ENCODE assay signal across 10 cellular contexts in the genomic region with DNA sequence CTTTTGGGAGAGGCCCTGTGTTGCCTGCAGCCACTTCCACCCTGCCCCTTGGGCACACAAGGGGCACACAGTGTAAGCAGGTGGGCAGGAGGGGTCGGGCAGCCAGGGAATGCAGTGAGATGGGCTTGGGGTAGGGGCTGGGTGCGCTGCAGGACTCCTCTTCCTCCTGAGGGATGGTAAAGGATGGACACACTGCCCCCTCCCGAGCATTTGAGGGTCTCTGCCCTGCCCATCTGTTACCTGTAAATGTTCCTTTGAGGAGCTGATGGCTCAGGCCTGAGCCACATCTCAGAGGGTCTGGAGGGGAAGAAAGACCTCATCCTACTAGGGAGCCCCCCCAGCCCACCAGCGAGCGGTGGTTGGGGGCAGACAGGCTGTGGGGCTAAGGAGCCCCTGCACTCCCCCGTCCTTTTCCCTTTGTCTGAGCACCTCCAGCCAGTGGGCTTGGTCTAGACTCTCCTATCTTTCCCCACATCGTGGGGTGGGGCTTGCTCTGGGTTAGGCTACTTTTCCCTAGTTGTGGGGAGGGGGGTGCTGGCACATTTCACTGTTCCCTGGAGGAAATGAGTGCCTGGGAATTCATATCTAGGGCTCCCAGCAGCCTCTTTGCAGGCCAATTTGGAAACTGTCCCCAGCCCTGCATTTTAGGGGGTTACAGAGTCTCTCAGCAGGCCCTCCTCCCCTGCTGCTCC. TPM values are rescaled to one million over a fixed set of nuclear protein-coding genes. Genes with fewer than 3 reads are reported as not detected.
DNase-seq lines count a peak whose midpoint lies in the region; ATAC-seq and TF ChIP-seq lines count a peak whose summit lies in the region.
"Had no signal": no experiment of that assay in that cellular context is flagged by ENCODE, and none has a peak within 500 bp of the region (broad histone marks: within the 10 kb centered on the region; RNA-seq: fewer than 3 reads in every experiment).

No MANE protein-coding gene starts in this region.

- peaks cover 3% of the 10 kb centered on the region for H3K4me1 Mint-ChIP-seq in activated naive CD8-positive, alpha-beta T cell treated with anti-CD3 and anti-CD28 coated beads, Interleukin-2, amount 10 ng/mL, durations not matched to agents 7 days and 5 days

- H3K27me3 ChIP-seq in heart left ventricle (no peaks in the 10 kb centered on the region), lung (ENCODE audit: control insufficient read depth, insufficient read depth) (no peaks in the 10 kb centered on the region), uterus (no peaks in the 10 kb centered on the region)

- no peak for ATAC-seq in heart left ventricle
- ATAC-seq in Right ventricle myocardium superior (ENCODE audit: poor library complexity) = no peak
- no peak for ATAC-seq in activated naive CD8-positive, alpha-beta T cell treated with anti-CD3 and anti-CD28 coated beads, Interleukin-2, amount 10 ng/mL, durations not matched to agents 7 days and 5 days (ENCODE audit: low read depth)
- no peak for ATAC-seq in lung (ENCODE audit: insufficient read depth, low FRiP score)

- H3K36me3 ChIP-seq in heart left ventricle (peaks cover 3 to 70% (median 64%) of the 10 kb centered on the region in 9 donors), lung (ENCODE audit: control insufficient read depth in 2 of 2, insufficient read depth in 2 of 2, low read length in 2 of 2) (peaks cover 11 to 64% of the 10 kb centered on the region in 2 donors), uterus (no peaks in the 10 kb centered on the region)

- no peak for TF ChIP-seq POLR2A in heart left ventricle (IDR thresholded peaks at IDR 0.05)
- TF ChIP-seq POLR2A in uterus (IDR thresholded peaks at IDR 0.05) = no peak

- H3K27ac ChIP-seq in heart left ventricle (peak overlapping the region; percentile 76 to 100 (median 98)), lung (ENCODE audit: low read depth in 1 of 2, low read length in 1 of 2) (peak overlapping the region; percentile 97 to 100), uterus (peak overlapping the region; percentile 96 to 97)

- H3K36me3 Mint-ChIP-seq in activated naive CD8-positive, alpha-beta T cell treated with anti-CD3 and anti-CD28 coated beads, Interleukin-2, amount 10 ng/mL, durations not matched to agents 7 days and 5 days = no peaks in the 10 kb centered on the region

- H3K9me3 ChIP-seq in heart left ventricle = no peaks in the 10 kb centered on the region
- no peaks in the 10 kb centered on the region for H3K9me3 ChIP-seq in lung (ENCODE audit: control insufficient read depth in 2 of 2, insufficient read depth in 1 of 2, low read length in 1 of 2)
- H3K9me3 ChIP-seq in uterus = no peaks in the 10 kb centered on the region

- intact Hi-C loops in heart left ventricle (cut with DNase I) (loop anchor here in 1 of 10 donors (2.0 kb wide), 1 partner anchor 18 kb away; no protein-coding TSS in a partner anchor), Right ventricle myocardium superior (cut with DNase I) (no loop called here), uterus (cut with DNase I; ENCODE audit: low total_unique reads) (no loop called here)

- DNase-seq in heart left ventricle (no peak), Right ventricle myocardium superior (no peak), lung (ENCODE audit: low spot score) (no peak), uterus (no peak), NCI-H510A (lab: John Stamatoyannopoulos, UW) (no peak), NCI-H510A treated with DMSO at 0.1 percent for 48 hours (lab: John Stamatoyannopoulos, UW) (no peak)
- DNase-seq in activated naive CD8-positive, alpha-beta T cell treated with anti-CD3 and anti-CD28 coated beads, Interleukin-2, amount 10 ng/mL, durations not matched to agents 7 days and 5 days = no peak
- no peak for DNase-seq in stimulated activated CD4-positive, alpha-beta T cell treated with anti-CD3 and anti-CD28 coated beads, Interleukin-1b, Interleukin-23, amount 100 ng/mL, for 48 hours
- DNase-seq: NCI-H2029 treated with DMSO at 0.1 percent for 48 hours had no signal

- peak overlapping the region; percentile 90 for H3K4me3 Mint-ChIP-seq in activated naive CD8-positive, alpha-beta T cell treated with anti-CD3 and anti-CD28 coated beads, Interleukin-2, amount 10 ng/mL, durations not matched to agents 7 days and 5 days

- no peak for TF ChIP-seq CTCF in heart left ventricle (IDR thresholded peaks at IDR 0.05)
- no peak for TF ChIP-seq CTCF in lung (IDR thresholded peaks at IDR 0.05; ENCODE audit: control extremely low read depth, extremely low read depth)
- peak in 1 of 4 experiments; percentile 15 for TF ChIP-seq CTCF in uterus (IDR thresholded peaks at IDR 0.05)

- H3K4me1 ChIP-seq in heart left ventricle (peaks cover 0 to 34% (median 25%) of the 10 kb centered on the region in 12 donors), lung (ENCODE audit: control insufficient read depth in 2 of 2, insufficient read depth in 2 of 2, low read length in 2 of 2) (peaks cover 3 to 15% of the 10 kb centered on the region in 2 donors), uterus (peaks cover 7 to 16% of the 10 kb centered on the region in 2 donors)

- H3K4me3 ChIP-seq in heart left ventricle (peak overlapping the region in 4 of 12 donors; percentile 69 to 99 (median 78)), lung (no peak overlapping the region), uterus (no peak overlapping the region)

- H3K27ac Mint-ChIP-seq in activated naive CD8-positive, alpha-beta T cell treated with anti-CD3 and anti-CD28 coated beads, Interleukin-2, amount 10 ng/mL, durations not matched to agents 7 days and 5 days = peak overlapping the region; percentile 90

- no peaks in the 10 kb centered on the region for H3K9me3 Mint-ChIP-seq in activated naive CD8-positive, alpha-beta T cell treated with anti-CD3 and anti-CD28 coated beads, Interleukin-2, amount 10 ng/mL, durations not matched to agents 7 days and 5 days

- POLR2A ChIA-PET in activated naive CD8-positive, alpha-beta T cell treated with anti-CD3 and anti-CD28 coated beads, Interleukin-2, amount 10 ng/mL, durations not matched to agents 7 days and 5 days (lab: Charles Lee) = interaction anchor here (2.2 to 3.3 kb wide), 2 partner anchors 11 to 22 kb away, joined by 13 to 14 read pairs; a partner anchor contains a TSS

- no peaks in the 10 kb centered on the region for H3K27me3 Mint-ChIP-seq in activated naive CD8-positive, alpha-beta T cell treated with anti-CD3 and anti-CD28 coated beads, Interleukin-2, amount 10 ng/mL, durations not matched to agents 7 days and 5 days

- 58 to 69% (median 63%) methylated on average over 7 of the region's 7 CpGs for WGBS in heart left ventricle, 4 donors
- 56 to 83% methylated on average over 7 of the region's 7 CpGs for WGBS in lung, 2 donors

RNA-seq across cellular contexts. Expression of a gene that starts 1.7 kb away (rescaled TPM):
- total RNA-seq in heart left ventricle (10 to 100 TPM; 23.4 to 45.2 (median 37.2) TPM), Right ventricle myocardium superior (36.2 TPM), lung (10 to 100 TPM; 25.1 to 56.5 TPM), uterus (10 to 100 TPM; 11.0 to 66.5 (median 26.2) TPM)
- polyA plus RNA-seq in heart left ventricle (10 to 100 TPM; 34.6 to 75.9 TPM), lung (10 to 100 TPM; 48.8 to 50.7 TPM)
- total RNA-seq in activated naive CD8-positive, alpha-beta T cell treated with anti-CD3 and anti-CD28 coated beads, Interleukin-2, amount 10 ng/mL, durations not matched to agents 7 days and 5 days = 10 to 100 TPM; 46.8 to 48.2 TPM

RNA-seq across cellular contexts. Expression of a gene that starts 21.7 kb away (rescaled TPM):
- total RNA-seq in heart left ventricle = 100 to 1,000 TPM; 277 to 994 (median 568) TPM
- 100 to 1,000 TPM; 442 to 518 TPM for polyA plus RNA-seq in heart left ventricle
- total RNA-seq in Right ventricle myocardium superior = 457 TPM
- 100 to 1,000 TPM; 149 to 154 TPM for total RNA-seq in activated naive CD8-positive, alpha-beta T cell treated with anti-CD3 and anti-CD28 coated beads, Interleukin-2, amount 10 ng/mL, durations not matched to agents 7 days and 5 days
- 100 to 1,000 TPM; 605 to 708 TPM for total RNA-seq in lung
- polyA plus RNA-seq in lung = 100 to 1,000 TPM; 412 to 679 TPM
- total RNA-seq in uterus = 100 to 1,000 TPM; 394 to 852 (median 626) TPM

RNA-seq across cellular contexts. Expression of a gene that starts 45.5 kb away (rescaled TPM):
- not detected for total RNA-seq in heart left ventricle
- polyA plus RNA-seq in heart left ventricle = not detected
- not detected for total RNA-seq in Right ventricle myocardium superior
- not detected for total RNA-seq in activated naive CD8-positive, alpha-beta T cell treated with anti-CD3 and anti-CD28 coated beads, Interleukin-2, amount 10 ng/mL, durations not matched to agents 7 days and 5 days
- total RNA-seq in lung = under 1 TPM; 0.18 to 0.20 TPM
- polyA plus RNA-seq in lung = under 1 TPM; 0.02 to 0.04 TPM
- under 1 TPM in 1 of 4 donors, not detected in 3; 0.21 TPM for total RNA-seq in uterus
- total RNA-seq: frontal cortex had no signal

RNA-seq across cellular contexts. Expression of a gene that starts 46.0 kb away (rescaled TPM):
- total RNA-seq in heart left ventricle = 10 to 100 TPM; 18.6 to 42.4 (median 38.4) TPM
- 10 to 100 TPM; 24.7 to 31.4 TPM for polyA plus RNA-seq in heart left ventricle
- total RNA-seq in Right ventricle myocardium superior = 33.4 TPM
- total RNA-seq in activated naive CD8-positive, alpha-beta T cell treated with anti-CD3 and anti-CD28 coated beads, Interleukin-2, amount 10 ng/mL, durations not matched to agents 7 days and 5 days = 10 to 100 TPM; 24.2 to 26.6 TPM
- total RNA-seq in lung = 10 to 100 TPM; 15.4 to 41.7 TPM
- polyA plus RNA-seq in lung = 10 to 100 TPM; 23.5 to 29.0 TPM
- 10 to 100 TPM in 1 of 4 donors, 1 to 10 TPM in 3; 2.6 to 10.4 (median 5.4) TPM for total RNA-seq in uterus
